Comparison of ENCODE assay signal across 14 cellular contexts in genomic region chr6:40409143-40409542, GRCh38.
"Had no signal": no experiment of that assay in that cellular context is flagged by ENCODE, and none has a peak within 500 bp of the region (broad histone marks: within the 10 kb centered on the region; RNA-seq: fewer than 3 reads in every experiment).

No MANE protein-coding gene starts in this region.

- DNase-seq: activated CD4-positive, CD25-positive, alpha-beta regulatory T cell treated with anti-CD3 and anti-CD28 coated beads, Interleukin-2, amount 50 U/mL, for 72 hours; activated naive CD4-positive, alpha-beta T cell treated with Interleukin-2 at 50 U/mL for 16 hours; esophagus squamous epithelium; head of caudate nucleus; sigmoid colon; spleen; T-cell; T-helper 9 cell; trophoblast cell had no signal

- H3K9me3 Mint-ChIP-seq: activated T-helper 17 cell treated with anti-CD3 and anti-CD28 coated beads, Interleukin-2, amount 50 U/mL, for 72 hours; stimulated activated naive CD8-positive, alpha-beta T cell treated with anti-CD3 and anti-CD28 coated beads, Interleukin-15, Interleukin-2, amounts not matched to agents 100 ng/mL and 50 ng/mL, for 24 hours; T-cell had no signal

- H3K36me3 Mint-ChIP-seq: T-cell had no signal

- FAIRE-seq: endometrium had no signal

- H3K4me3 Mint-ChIP-seq: activated T-helper 17 cell treated with anti-CD3 and anti-CD28 coated beads, Interleukin-2, amount 50 U/mL, for 72 hours; stimulated activated naive CD8-positive, alpha-beta T cell treated with anti-CD3 and anti-CD28 coated beads, Interleukin-15, Interleukin-2, amounts not matched to agents 100 ng/mL and 50 ng/mL, for 24 hours; T-cell had no signal

- H3K27ac Mint-ChIP-seq: activated T-helper 17 cell treated with anti-CD3 and anti-CD28 coated beads, Interleukin-2, amount 50 U/mL, for 72 hours; stimulated activated naive CD8-positive, alpha-beta T cell treated with anti-CD3 and anti-CD28 coated beads, Interleukin-15, Interleukin-2, amounts not matched to agents 100 ng/mL and 50 ng/mL, for 24 hours; T-cell had no signal

- ATAC-seq: activated T-helper 17 cell treated with anti-CD3 and anti-CD28 coated beads, Interleukin-2, amount 50 U/mL, for 72 hours; T-cell had no signal

- H3K4me1 Mint-ChIP-seq: activated T-helper 17 cell treated with anti-CD3 and anti-CD28 coated beads, Interleukin-2, amount 50 U/mL, for 72 hours had no signal

- H3K27me3 Mint-ChIP-seq: stimulated activated naive CD8-positive, alpha-beta T cell treated with anti-CD3 and anti-CD28 coated beads, Interleukin-15, Interleukin-2, amounts not matched to agents 100 ng/mL and 50 ng/mL, for 24 hours; T-cell had no signal

- H3K27ac ChIP-seq: esophagus squamous epithelium, parathyroid adenoma, sigmoid colon, spleen, suprapubic skin had no signal
